ENCODE assay signal across 36 cellular contexts in the genomic region with DNA sequence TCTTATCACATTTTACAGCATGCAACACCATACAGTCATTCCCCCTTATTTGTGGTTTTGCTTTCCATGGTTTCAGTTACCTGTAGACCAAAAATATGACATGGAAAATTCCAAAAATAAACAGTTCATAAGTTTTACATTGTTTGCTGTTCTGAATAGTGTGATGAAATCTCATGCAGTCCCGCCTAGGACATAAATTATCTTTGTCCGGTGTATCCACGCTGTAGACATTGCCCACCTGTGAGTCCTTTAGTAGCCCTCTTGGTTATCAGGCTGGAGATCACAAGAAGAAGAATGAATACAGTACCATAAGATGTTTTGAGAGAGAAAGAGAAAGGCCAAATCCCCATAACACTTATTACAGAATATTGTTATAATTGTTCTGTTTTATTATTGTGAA.
"Had no signal": no experiment of that assay in that cellular context is flagged by ENCODE, and none has a peak within 500 bp of the region (broad histone marks: within the 10 kb centered on the region; RNA-seq: fewer than 3 reads in every experiment).

No MANE protein-coding gene starts in this region.

- ATAC-seq: activated naive CD4-positive, alpha-beta T cell treated with anti-CD3 and anti-CD28 coated beads, Interleukin-2, amount 50 U/mL, for 72 hours; activated naive CD8-positive, alpha-beta T cell treated with anti-CD3 and anti-CD28 coated beads, Interleukin-2, amount 50 U/mL, for 24 hours; activated T-cell treated with anti-CD3 and anti-CD28 coated beads, Interleukin-2, amount 50 U/mL, for 4 hours; activated T-helper 17 cell treated with anti-CD3 and anti-CD28 coated beads, Interleukin-2, amount 50 U/mL, for 72 hours; body of pancreas had no signal

- DNase-seq: activated effector memory CD4-positive, alpha-beta T cell treated with anti-CD3 and anti-CD28 coated beads, Interleukin-2, amount 50 U/mL, for 16 hours; activated effector memory CD4-positive, alpha-beta T cell treated with Interleukin-2 at 50 U/mL for 16 hours; activated gamma-delta T cell; activated naive CD4-positive, alpha-beta T cell; activated naive CD4-positive, alpha-beta T cell treated with anti-CD3 and anti-CD28 coated beads for 36 hours; activated naive CD4-positive, alpha-beta T cell treated with anti-CD3 and anti-CD28 coated beads, Interleukin-2, amount 10 ng/mL, durations not matched to agents 7 days and 5 days; activated naive CD4-positive, alpha-beta T cell treated with anti-CD3 and anti-CD28 coated beads, Interleukin-2, amount 50 U/mL, for 16 hours; activated naive CD4-positive, alpha-beta T cell treated with Interleukin-2 at 50 U/mL for 16 hours; activated naive CD8-positive, alpha-beta T cell treated with anti-CD3 and anti-CD28 coated beads for 36 hours; activated naive CD8-positive, alpha-beta T cell treated with anti-CD3 and anti-CD28 coated beads, Interleukin-2, amount 10 ng/mL, durations not matched to agents 7 days and 5 days; activated naive CD8-positive, alpha-beta T cell treated with anti-CD3 and anti-CD28 coated beads, Interleukin-2, amount 50 U/mL, for 24 hours; activated T-cell treated with anti-CD3 and anti-CD28 coated beads for 4 hours; activated T-cell treated with anti-CD3 and anti-CD28 coated beads, Interleukin-2, amount 50 U/mL, for 1 hour; activated T-cell treated with anti-CD3 and anti-CD28 coated beads, Interleukin-2, amount 50 U/mL, for 24 hours; activated T-cell treated with anti-CD3 and anti-CD28 coated beads, Interleukin-2, amount 50 U/mL, for 4 hours; activated T-cell treated with anti-CD3 and anti-CD28 coated beads, Interleukin-2, amount 50 U/mL, for 48 hours; adrenal gland; amniotic stem cell; amygdala; aorta; body of pancreas; brain microvascular endothelial cell; caudate nucleus; central memory CD4-positive, alpha-beta T cell; cerebellar nuclear complex had no signal

- H3K36me3 ChIP-seq: adrenal gland, ascending aorta, brain microvascular endothelial cell, breast epithelium, cardiac muscle cell had no signal

- H3K9me3 Mint-ChIP-seq: activated naive CD4-positive, alpha-beta T cell treated with anti-CD3 and anti-CD28 coated beads for 36 hours; activated naive CD4-positive, alpha-beta T cell treated with anti-CD3 and anti-CD28 coated beads, Interleukin-2, amount 10 ng/mL, durations not matched to agents 7 days and 5 days; activated naive CD4-positive, alpha-beta T cell treated with anti-CD3 and anti-CD28 coated beads, Interleukin-2, amount 50 U/mL, for 24 hours; activated naive CD4-positive, alpha-beta T cell treated with anti-CD3 and anti-CD28 coated beads, Interleukin-2, amount 50 U/mL, for 72 hours; activated naive CD8-positive, alpha-beta T cell treated with anti-CD3 and anti-CD28 coated beads for 36 hours; activated naive CD8-positive, alpha-beta T cell treated with anti-CD3 and anti-CD28 coated beads, Interleukin-2, amount 10 ng/mL, durations not matched to agents 7 days and 5 days; activated naive CD8-positive, alpha-beta T cell treated with anti-CD3 and anti-CD28 coated beads, Interleukin-2, amount 50 U/mL, for 24 hours; activated T-cell treated with anti-CD3 and anti-CD28 coated beads, Interleukin-2, amount 50 U/mL, for 24 hours; activated T-cell treated with anti-CD3 and anti-CD28 coated beads, Interleukin-2, amount 50 U/mL, for 4 hours; activated T-helper 1 cell treated with anti-CD3 and anti-CD28 coated beads, Interleukin-12 subunit alpha, Interleukin-12 subunit beta, Interleukin-2, Interleukin-4 antibody, amounts not matched to agents 30 ng/mL and 10 ng/mL and 1 ng/mL, durations not matched to agents 14 hours and 24 hours and 36 hours; activated T-helper 17 cell treated with anti-CD3 and anti-CD28 coated beads, Interleukin-2, amount 50 U/mL, for 72 hours; activated T-helper 2 cell treated with anti-CD3 and anti-CD28 coated beads, Interferon-gamma antibody, Interleukin-2, Interleukin-4, amounts not matched to agents 10 μg/mL and 5 μg/mL and 100 μg/mL, durations not matched to agents 14 hours and 24 hours and 36 hours; brain; central memory CD8-positive, alpha-beta T cell had no signal

- H3K27ac Mint-ChIP-seq: activated naive CD4-positive, alpha-beta T cell treated with anti-CD3 and anti-CD28 coated beads for 36 hours; activated naive CD4-positive, alpha-beta T cell treated with anti-CD3 and anti-CD28 coated beads, Interleukin-2, amount 10 ng/mL, durations not matched to agents 7 days and 5 days; activated naive CD4-positive, alpha-beta T cell treated with anti-CD3 and anti-CD28 coated beads, Interleukin-2, amount 50 U/mL, for 24 hours; activated naive CD4-positive, alpha-beta T cell treated with anti-CD3 and anti-CD28 coated beads, Interleukin-2, amount 50 U/mL, for 72 hours; activated naive CD8-positive, alpha-beta T cell; activated naive CD8-positive, alpha-beta T cell treated with anti-CD3 and anti-CD28 coated beads for 36 hours; activated naive CD8-positive, alpha-beta T cell treated with anti-CD3 and anti-CD28 coated beads, Interleukin-2, amount 10 ng/mL, durations not matched to agents 7 days and 5 days; activated naive CD8-positive, alpha-beta T cell treated with anti-CD3 and anti-CD28 coated beads, Interleukin-2, amount 50 U/mL, for 24 hours; activated T-cell treated with anti-CD3 and anti-CD28 coated beads, Interleukin-2, amount 50 U/mL, for 24 hours; activated T-helper 1 cell treated with anti-CD3 and anti-CD28 coated beads, Interleukin-12 subunit alpha, Interleukin-12 subunit beta, Interleukin-2, Interleukin-4 antibody, amounts not matched to agents 30 ng/mL and 10 ng/mL and 1 ng/mL, durations not matched to agents 14 hours and 24 hours and 36 hours; activated T-helper 17 cell treated with anti-CD3 and anti-CD28 coated beads, Interleukin-2, amount 50 U/mL, for 72 hours; activated T-helper 2 cell treated with anti-CD3 and anti-CD28 coated beads, Interferon-gamma antibody, Interleukin-2, Interleukin-4, amounts not matched to agents 10 μg/mL and 5 μg/mL and 100 μg/mL, durations not matched to agents 14 hours and 24 hours and 36 hours; brain had no signal

- H3K9me3 ChIP-seq: adrenal gland, ascending aorta, body of pancreas, breast epithelium had no signal

- H3K4me3 Mint-ChIP-seq: activated naive CD4-positive, alpha-beta T cell treated with anti-CD3 and anti-CD28 coated beads for 36 hours; activated naive CD4-positive, alpha-beta T cell treated with anti-CD3 and anti-CD28 coated beads, Interleukin-2, amount 10 ng/mL, durations not matched to agents 7 days and 5 days; activated naive CD4-positive, alpha-beta T cell treated with anti-CD3 and anti-CD28 coated beads, Interleukin-2, amount 50 U/mL, for 24 hours; activated naive CD8-positive, alpha-beta T cell; activated naive CD8-positive, alpha-beta T cell treated with anti-CD3 and anti-CD28 coated beads for 36 hours; activated naive CD8-positive, alpha-beta T cell treated with anti-CD3 and anti-CD28 coated beads, Interleukin-2, amount 10 ng/mL, durations not matched to agents 7 days and 5 days; activated naive CD8-positive, alpha-beta T cell treated with anti-CD3 and anti-CD28 coated beads, Interleukin-2, amount 50 U/mL, for 24 hours; activated T-cell treated with anti-CD3 and anti-CD28 coated beads, Interleukin-2, amount 50 U/mL, for 24 hours; activated T-cell treated with anti-CD3 and anti-CD28 coated beads, Interleukin-2, amount 50 U/mL, for 4 hours; activated T-helper 1 cell treated with anti-CD3 and anti-CD28 coated beads, Interleukin-12 subunit alpha, Interleukin-12 subunit beta, Interleukin-2, Interleukin-4 antibody, amounts not matched to agents 30 ng/mL and 10 ng/mL and 1 ng/mL, durations not matched to agents 14 hours and 24 hours and 36 hours; activated T-helper 17 cell treated with anti-CD3 and anti-CD28 coated beads, Interleukin-2, amount 50 U/mL, for 72 hours; brain; central memory CD8-positive, alpha-beta T cell had no signal

- H3K4me3 ChIP-seq: adrenal gland, ascending aorta, body of pancreas, breast epithelium, cardiac muscle cell had no signal

- H3K27me3 Mint-ChIP-seq: activated naive CD4-positive, alpha-beta T cell treated with anti-CD3 and anti-CD28 coated beads, Interleukin-2, amount 10 ng/mL, durations not matched to agents 7 days and 5 days; activated naive CD4-positive, alpha-beta T cell treated with anti-CD3 and anti-CD28 coated beads, Interleukin-2, amount 50 U/mL, for 24 hours; activated naive CD8-positive, alpha-beta T cell; activated naive CD8-positive, alpha-beta T cell treated with anti-CD3 and anti-CD28 coated beads for 36 hours; activated naive CD8-positive, alpha-beta T cell treated with anti-CD3 and anti-CD28 coated beads, Interleukin-2, amount 10 ng/mL, durations not matched to agents 7 days and 5 days; activated naive CD8-positive, alpha-beta T cell treated with anti-CD3 and anti-CD28 coated beads, Interleukin-2, amount 50 U/mL, for 24 hours; activated T-cell treated with anti-CD3 and anti-CD28 coated beads, Interleukin-2, amount 50 U/mL, for 24 hours; activated T-helper 17 cell treated with anti-CD3 and anti-CD28 coated beads, Interleukin-2, amount 50 U/mL, for 72 hours; brain; central memory CD8-positive, alpha-beta T cell had no signal

- H3K4me1 ChIP-seq: breast epithelium had no signal

- H3K36me3 Mint-ChIP-seq: activated naive CD4-positive, alpha-beta T cell treated with anti-CD3 and anti-CD28 coated beads, Interleukin-2, amount 50 U/mL, for 72 hours had no signal

- H3K27me3 ChIP-seq: adrenal gland, ascending aorta, body of pancreas, brain microvascular endothelial cell, breast epithelium, cardiac muscle cell had no signal

- H3K27ac ChIP-seq: adrenal gland, ascending aorta, body of pancreas, brain microvascular endothelial cell, breast epithelium, cardiac muscle cell had no signal

- H3K4me1 Mint-ChIP-seq: activated naive CD4-positive, alpha-beta T cell treated with anti-CD3 and anti-CD28 coated beads, Interleukin-2, amount 10 ng/mL, durations not matched to agents 7 days and 5 days; activated naive CD4-positive, alpha-beta T cell treated with anti-CD3 and anti-CD28 coated beads, Interleukin-2, amount 50 U/mL, for 24 hours; activated naive CD8-positive, alpha-beta T cell treated with anti-CD3 and anti-CD28 coated beads, Interleukin-2, amount 10 ng/mL, durations not matched to agents 7 days and 5 days; activated T-helper 17 cell treated with anti-CD3 and anti-CD28 coated beads, Interleukin-2, amount 50 U/mL, for 72 hours had no signal
